8 cellular contexts compared by ENCODE assay signal in the genomic region with DNA sequence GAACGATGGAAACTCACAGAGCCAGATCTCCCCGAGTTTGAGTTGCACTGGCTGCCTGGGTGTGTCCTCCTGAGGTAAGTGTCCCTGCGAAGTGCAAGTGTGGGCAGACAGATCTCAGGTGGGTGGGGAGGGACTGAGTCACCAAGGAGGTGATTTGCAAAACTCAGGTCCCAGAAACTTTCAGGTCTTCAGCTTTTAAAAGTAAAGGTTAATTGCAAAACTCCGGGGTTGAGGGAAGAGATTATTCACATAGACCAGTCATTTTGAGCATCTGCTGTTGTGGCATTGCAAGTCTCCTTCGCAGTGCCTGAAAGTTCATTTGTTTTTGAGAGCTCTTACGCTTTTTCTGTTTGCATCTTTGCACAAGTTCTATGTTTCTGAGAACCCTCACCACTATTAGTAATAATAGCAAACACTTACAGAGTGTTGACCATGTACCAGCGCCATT. TPM values are rescaled to one million over a fixed set of nuclear protein-coding genes. Genes with fewer than 3 reads are reported as not detected.
DNase-seq lines count a peak whose midpoint lies in the region; ATAC-seq and TF ChIP-seq lines count a peak whose summit lies in the region.

No MANE protein-coding gene starts in this region.

- WGBS in psoas muscle, 3 donors: 90 to 92% (median 91%) methylated on average over 7 of the region's 7 CpGs

- H3K27ac ChIP-seq in lower lobe of right lung (peak overlapping the region; percentile 61), psoas muscle (no peak overlapping the region)

- H3K4me1 ChIP-seq in lower lobe of right lung (peaks cover 92% of the 10 kb centered on the region), psoas muscle (no peaks in the 10 kb centered on the region)

- DNase-seq in GM06990 (ENCODE audit: extremely low read depth, insufficient read length) (no peak), lower lobe of right lung (no peak), DMS 273 treated with DMSO at 0.1 percent for 48 hours (lab: John Stamatoyannopoulos, UW) (no peak), psoas muscle (no peak), left ventricle myocardium superior (no peak)
- DNase-seq in activated CD4-positive, alpha-beta T cell treated with anti-CD3 and anti-CD28 coated beads, Interleukin-2, amount 50 U/mL, for 48 hours: peak; percentile 79 to 86

- H3K9me3 ChIP-seq in lower lobe of right lung (no peaks in the 10 kb centered on the region), psoas muscle (no peaks in the 10 kb centered on the region)

- no peaks in the 10 kb centered on the region for H3K27me3 ChIP-seq in GM06990 (replicated peaks; ENCODE audit: control insufficient read depth, insufficient read depth, low read length)
- no peaks in the 10 kb centered on the region for H3K27me3 ChIP-seq in lower lobe of right lung (ENCODE audit: low read depth)
- H3K27me3 ChIP-seq in psoas muscle (ENCODE audit: insufficient read depth in 3 of 3, low read length in 2 of 3): no peaks in the 10 kb centered on the region

- H3K4me3 ChIP-seq in GM06990 (replicated peaks; ENCODE audit: low read depth, low read length): peak overlapping the region; percentile 84
- H3K4me3 ChIP-seq in lower lobe of right lung: no peak overlapping the region
- no peak overlapping the region for H3K4me3 ChIP-seq in psoas muscle

- no peak for TF ChIP-seq POLR2A in GM18505 (IDR thresholded peaks at IDR 0.05; ENCODE audit: borderline replicate concordance, extremely low read depth, insufficient read depth, insufficient read length)

- H3K36me3 ChIP-seq in GM06990 (ENCODE audit: control insufficient read depth, insufficient read depth, low read length) (peaks cover 10% of the 10 kb centered on the region), lower lobe of right lung (no peaks in the 10 kb centered on the region), psoas muscle (ENCODE audit: insufficient read depth in 1 of 2, low read depth in 1 of 2) (peaks cover 0 to 2% of the 10 kb centered on the region in 2 donors)

- intact Hi-C loops in lower lobe of right lung (cut with DNase I) (no loop called here), psoas muscle (cut with DNase I) (no loop called here), left ventricle myocardium superior (cut with micrococcal nuclease) (no loop called here)

- TF ChIP-seq CTCF in GM06990 (IDR thresholded peaks at IDR 0.05; ENCODE audit: insufficient read depth, low read length, poor library complexity, severe bottlenecking) (no peak), lower lobe of right lung (IDR thresholded peaks at IDR 0.05) (no peak), psoas muscle (IDR thresholded peaks at IDR 0.05) (no peak)

- ATAC-seq in HG02870 (IDR thresholded peaks at IDR 0.05; ENCODE audit: unreplicated experiment): peak; percentile 40
- ATAC-seq in lower lobe of right lung: peak; percentile 44 to 71
- ATAC-seq in GM18505 (IDR thresholded peaks at IDR 0.05; ENCODE audit: unreplicated experiment): no peak
- ATAC-seq in psoas muscle: no peak
- ATAC-seq in left ventricle myocardium superior: no peak

RNA-seq across cellular contexts. Expression of a gene that starts 7.1 kb away (rescaled TPM):
- total RNA-seq in lower lobe of right lung: 613 TPM
- 10 to 100 TPM; 23.2 to 35.4 (median 25.5) TPM for total RNA-seq in psoas muscle
- 1 to 10 TPM; 3.4 to 9.9 (median 9.8) TPM for polyA plus RNA-seq in psoas muscle
- total RNA-seq in left ventricle myocardium superior: 19.6 TPM

Comparison
In these comparisons a context has a peak if more than half of its experiments do, and no peak if none do; other contexts are left out.
1. DNase-seq: peak in activated CD4-positive, alpha-beta T cell treated with anti-CD3 and anti-CD28 coated beads, Interleukin-2, amount 50 U/mL, for 48 hours (2 of 2); none in GM06990 (single experiment), lower lobe of right lung (single experiment), DMS 273 treated with DMSO at 0.1 percent for 48 hours (single experiment), psoas muscle (0 of 2) and left ventricle myocardium superior (single experiment).
2. ATAC-seq: peak in HG02870 (single experiment) and lower lobe of right lung (2 of 2); none in GM18505 (single experiment), psoas muscle (0 of 4) and left ventricle myocardium superior (single experiment).
3. RNA of a gene that starts 7.1 kb away (total RNA-seq): 613 TPM in lower lobe of right lung (single experiment); 23.2 to 35.4 TPM in psoas muscle and 19.6 TPM in left ventricle myocardium superior (single experiment); every median in the first group is over 10 times any median in the second.